Comparison of ENCODE assay signal across 17 cellular contexts in genomic region chr9:92713528-92713927, GRCh38. TPM values are rescaled to one million over a fixed set of nuclear protein-coding genes. Genes with fewer than 3 reads are reported as not detected.
DNase-seq lines count a peak whose midpoint lies in the region; ATAC-seq, FAIRE-seq and TF ChIP-seq lines count a peak whose summit lies in the region.
"Had no signal": no experiment of that assay in that cellular context is flagged by ENCODE, and none has a peak within 500 bp of the region (broad histone marks: within the 10 kb centered on the region; RNA-seq: fewer than 3 reads in every experiment).

No MANE protein-coding gene starts in this region.

- TF ChIP-seq CTCF in CD4-positive, alpha-beta T cell (IDR thresholded peaks at IDR 0.05) = no peak
- TF ChIP-seq CTCF in kidney (IDR thresholded peaks at IDR 0.05; ENCODE audit: borderline replicate concordance, extremely low read depth, insufficient read depth) = no peak

- ATAC-seq in CD4-positive, alpha-beta T cell (ENCODE audit: poor library complexity) = no peak
- ATAC-seq in T-helper 17 cell (no peak), GM19395 (IDR thresholded peaks at IDR 0.05; ENCODE audit: unreplicated experiment) (no peak), GM19035 (IDR thresholded peaks at IDR 0.05; ENCODE audit: unreplicated experiment) (no peak)

- H2AK5ac ChIP-seq in neuronal stem cell (ENCODE audit: low read depth, low read length) = no peak overlapping the region

- POLR2A ChIA-PET in activated CD4-positive, alpha-beta memory T cell treated with anti-CD3 and anti-CD28 coated beads, Interleukin-2, amount 10 ng/mL, durations not matched to agents 7 days and 5 days (lab: Charles Lee) = interaction anchor here (2.1 kb wide), 1 partner anchor 43 kb away, joined by 7 read pairs; the partner anchor contains the start of gene IPPK
- POLR2A ChIA-PET in activated CD4-positive, alpha-beta memory T cell treated with anti-CD3 and anti-CD28 coated beads for 36 hours (lab: Charles Lee) = no interaction called here
- POLR2A ChIA-PET in CD4-positive, alpha-beta T cell (lab: Charles Lee) = interaction anchor here (2.1 kb wide), 1 partner anchor 43 kb away, joined by 10 read pairs; the partner anchor contains the start of gene IPPK

- H3K27ac Mint-ChIP-seq in activated CD4-positive, alpha-beta memory T cell treated with anti-CD3 and anti-CD28 coated beads, Interleukin-2, amount 10 ng/mL, durations not matched to agents 7 days and 5 days = peak overlapping the region; percentile 89
- H3K27ac Mint-ChIP-seq in activated CD4-positive, alpha-beta memory T cell treated with anti-CD3 and anti-CD28 coated beads for 36 hours = no peak overlapping the region
- peak overlapping the region; percentile 82 for H3K27ac Mint-ChIP-seq in CD4-positive, alpha-beta T cell
- H3K27ac Mint-ChIP-seq in T-helper 17 cell = peak overlapping the region; percentile 14

- H2BK120ac ChIP-seq in neuronal stem cell (ENCODE audit: low read depth, low read length) = no peak overlapping the region

- H3K9me3 Mint-ChIP-seq in activated CD4-positive, alpha-beta memory T cell treated with anti-CD3 and anti-CD28 coated beads, Interleukin-2, amount 10 ng/mL, durations not matched to agents 7 days and 5 days = no peaks in the 10 kb centered on the region
- H3K9me3 Mint-ChIP-seq in activated CD4-positive, alpha-beta memory T cell treated with anti-CD3 and anti-CD28 coated beads for 36 hours = no peaks in the 10 kb centered on the region
- no peaks in the 10 kb centered on the region for H3K9me3 Mint-ChIP-seq in CD4-positive, alpha-beta T cell
- H3K9me3 Mint-ChIP-seq: H9 had no signal

- no peak overlapping the region for H3K14ac ChIP-seq in neuronal stem cell (ENCODE audit: low read length)

- no peak for DNase-seq in activated CD4-positive, alpha-beta memory T cell treated with anti-CD3 and anti-CD28 coated beads, Interleukin-2, amount 10 ng/mL, durations not matched to agents 7 days and 5 days
- DNase-seq in activated CD4-positive, alpha-beta memory T cell treated with anti-CD3 and anti-CD28 coated beads for 36 hours = no peak
- DNase-seq in CD4-positive, alpha-beta T cell = no peak
- DNase-seq in T-helper 17 cell (no peak), neuronal stem cell (ENCODE audit: low spot score) (no peak), kidney (no peak)
- DNase-seq: DMS153, EL, H9, Karpas-422, NCI-H1930, NCI-H2171, NCI-H446 treated with DMSO at 0.1 percent for 48 hours, NCI-H748 treated with DMSO at 0.1 percent for 48 hours, SHP77 had no signal

- no peak overlapping the region for H2AFZ ChIP-seq in neuronal stem cell (ENCODE audit: low read length)

- no peak overlapping the region for H4K91ac ChIP-seq in neuronal stem cell (ENCODE audit: low read depth, low read length, poor library complexity)

- H3K18ac ChIP-seq in neuronal stem cell (ENCODE audit: low read length) = no peak overlapping the region

- H3K4me1 ChIP-seq in neuronal stem cell (ENCODE audit: control insufficient read depth in 2 of 2, insufficient read depth in 1 of 2, low read depth in 1 of 2, low read length in 2 of 2) = no peaks in the 10 kb centered on the region
- no peaks in the 10 kb centered on the region for H3K4me1 ChIP-seq in kidney (ENCODE audit: control insufficient read depth in 1 of 2, insufficient read depth in 1 of 2, low read depth in 1 of 2, low read length in 2 of 2)

- no peak overlapping the region for H2BK15ac ChIP-seq in neuronal stem cell (ENCODE audit: low read length)

- H3K4me2 ChIP-seq in neuronal stem cell (ENCODE audit: insufficient read depth, low read length, poor library complexity, severe bottlenecking) = no peak overlapping the region

- no peak overlapping the region for H3K23ac ChIP-seq in neuronal stem cell (ENCODE audit: low read depth, low read length, poor library complexity)

- H3K4ac ChIP-seq in neuronal stem cell (ENCODE audit: low read length) = no peak overlapping the region

- H3K27me3 ChIP-seq in CD4-positive, alpha-beta T cell (ENCODE audit: control insufficient read depth, insufficient read depth, low read length) = no peaks in the 10 kb centered on the region
- no peaks in the 10 kb centered on the region for H3K27me3 ChIP-seq in neuronal stem cell (ENCODE audit: control insufficient read depth in 3 of 3, insufficient read depth in 3 of 3, low read depth in 1 of 3, low read length in 3 of 3)

- no peak overlapping the region for H4K8ac ChIP-seq in neuronal stem cell (ENCODE audit: low read depth, low read length)

- no peaks in the 10 kb centered on the region for H3K27me3 Mint-ChIP-seq in activated CD4-positive, alpha-beta memory T cell treated with anti-CD3 and anti-CD28 coated beads, Interleukin-2, amount 10 ng/mL, durations not matched to agents 7 days and 5 days
- no peaks in the 10 kb centered on the region for H3K27me3 Mint-ChIP-seq in activated CD4-positive, alpha-beta memory T cell treated with anti-CD3 and anti-CD28 coated beads for 36 hours
- H3K27me3 Mint-ChIP-seq in CD4-positive, alpha-beta T cell = no peaks in the 10 kb centered on the region
- no peaks in the 10 kb centered on the region for H3K27me3 Mint-ChIP-seq in T-helper 17 cell

- intact Hi-C loops in activated CD4-positive, alpha-beta memory T cell treated with anti-CD3 and anti-CD28 coated beads for 36 hours (cut with micrococcal nuclease) = no loop called here
- intact Hi-C loops in CD4-positive, alpha-beta T cell (cut with DNase I, micrococcal nuclease) = no loop called here
- intact Hi-C loops in kidney (cut with DNase I) = no loop called here

- peaks cover 58% of the 10 kb centered on the region for H3K36me3 Mint-ChIP-seq in activated CD4-positive, alpha-beta memory T cell treated with anti-CD3 and anti-CD28 coated beads, Interleukin-2, amount 10 ng/mL, durations not matched to agents 7 days and 5 days (ENCODE audit: low read depth)
- H3K36me3 Mint-ChIP-seq in activated CD4-positive, alpha-beta memory T cell treated with anti-CD3 and anti-CD28 coated beads for 36 hours = peaks cover 22% of the 10 kb centered on the region
- peaks cover 85% of the 10 kb centered on the region for H3K36me3 Mint-ChIP-seq in CD4-positive, alpha-beta T cell (ENCODE audit: low read depth)
- no peaks in the 10 kb centered on the region for H3K36me3 Mint-ChIP-seq in T-helper 17 cell (ENCODE audit: low read depth)

- H3K4me1 Mint-ChIP-seq in activated CD4-positive, alpha-beta memory T cell treated with anti-CD3 and anti-CD28 coated beads, Interleukin-2, amount 10 ng/mL, durations not matched to agents 7 days and 5 days = peaks cover 47% of the 10 kb centered on the region
- H3K4me1 Mint-ChIP-seq in activated CD4-positive, alpha-beta memory T cell treated with anti-CD3 and anti-CD28 coated beads for 36 hours (ENCODE audit: low read depth) = peaks cover 22% of the 10 kb centered on the region
- H3K4me1 Mint-ChIP-seq in CD4-positive, alpha-beta T cell (ENCODE audit: low read depth) = peaks cover 28% of the 10 kb centered on the region
- H3K4me1 Mint-ChIP-seq in T-helper 17 cell = peaks cover 28% of the 10 kb centered on the region
- H3K4me1 Mint-ChIP-seq: H9 had no signal

- H3K9ac ChIP-seq in neuronal stem cell (ENCODE audit: low read depth, low read length, poor library complexity) (no peak overlapping the region), kidney (ENCODE audit: low read length in 2 of 2) (no peak overlapping the region)

- CTCF ChIA-PET in activated CD4-positive, alpha-beta memory T cell treated with anti-CD3 and anti-CD28 coated beads, Interleukin-2, amount 10 ng/mL, durations not matched to agents 7 days and 5 days (lab: Charles Lee) = interaction anchor here (0.6 to 1.9 kb wide), 4 partner anchors 31 to 78 kb away, joined by 3 to 7 read pairs (median 6); partner anchors contain the start of gene BICD2
- CTCF ChIA-PET in activated CD4-positive, alpha-beta memory T cell treated with anti-CD3 and anti-CD28 coated beads for 36 hours (lab: Charles Lee) = interaction anchor here (1.2 to 9.0 kb wide), 2 partner anchors 78 to 573 kb away, joined by 5 to 111 read pairs; no protein-coding TSS in a partner anchor
- CTCF ChIA-PET in CD4-positive, alpha-beta T cell (lab: Charles Lee) = interaction anchor here (1.2 kb wide), 1 partner anchor 77 kb away, joined by 3 read pairs; no protein-coding TSS in a partner anchor

- no peak overlapping the region for H3K27ac ChIP-seq in CD4-positive, alpha-beta T cell (ENCODE audit: low read depth, low read length)
- H3K27ac ChIP-seq in neuronal stem cell (replicated peaks; ENCODE audit: low read length) (no peak overlapping the region), kidney (ENCODE audit: low read depth in 2 of 2, low read length in 2 of 2) (no peak overlapping the region)

- H3K9me3 ChIP-seq in CD4-positive, alpha-beta T cell (ENCODE audit: control insufficient read depth, low read length) = no peaks in the 10 kb centered on the region
- H3K9me3 ChIP-seq in T-helper 17 cell (ENCODE audit: control insufficient read depth, low read length, poor library complexity, severe bottlenecking) = no peaks in the 10 kb centered on the region
- H3K9me3 ChIP-seq in neuronal stem cell (replicated peaks in 1 of 2; ENCODE audit: control insufficient read depth in 2 of 2, insufficient read depth in 1 of 2, low read depth in 1 of 2, low read length in 2 of 2) = no peaks in the 10 kb centered on the region
- H3K9me3 ChIP-seq in kidney (ENCODE audit: control insufficient read depth in 1 of 2, low read length in 2 of 2) = no peaks in the 10 kb centered on the region

- peak overlapping the region; percentile 34 for H2BK5ac ChIP-seq in neuronal stem cell (ENCODE audit: low read length)

- H3K4me3 Mint-ChIP-seq in activated CD4-positive, alpha-beta memory T cell treated with anti-CD3 and anti-CD28 coated beads, Interleukin-2, amount 10 ng/mL, durations not matched to agents 7 days and 5 days = no peak overlapping the region
- no peak overlapping the region for H3K4me3 Mint-ChIP-seq in activated CD4-positive, alpha-beta memory T cell treated with anti-CD3 and anti-CD28 coated beads for 36 hours
- no peak overlapping the region for H3K4me3 Mint-ChIP-seq in CD4-positive, alpha-beta T cell
- no peak overlapping the region for H3K4me3 Mint-ChIP-seq in T-helper 17 cell
- H3K4me3 Mint-ChIP-seq: H9 had no signal

- H3K36me3 ChIP-seq in neuronal stem cell (replicated peaks in 1 of 2; ENCODE audit: control insufficient read depth in 2 of 2, insufficient read depth in 2 of 2, low read length in 2 of 2) (peaks cover 52 to 96% of the 10 kb centered on the region in 2 donors), kidney (ENCODE audit: control insufficient read depth in 1 of 2, insufficient read depth in 2 of 2, low read length in 2 of 2) (peaks cover 41 to 62% of the 10 kb centered on the region in 2 donors)

- no peaks in the 10 kb centered on the region for H3K79me1 ChIP-seq in neuronal stem cell (ENCODE audit: low read depth, low read length)

- no peak overlapping the region for H2BK12ac ChIP-seq in neuronal stem cell (ENCODE audit: low read length)

- no CpG with 5 or more reads among the region's 15 CpGs for WGBS in neuronal stem cell (ENCODE audit: extremely low coverage in 2 of 2, insufficient read length in 2 of 2, insufficient replicate concordance in 1 of 2), 2 donors

- H3K4me3 ChIP-seq in neuronal stem cell (ENCODE audit: low read length in 2 of 2) (no peak overlapping the region), kidney (ENCODE audit: low read length in 2 of 2) (no peak overlapping the region)

- no peak for FAIRE-seq in kidney (lab: Jason Lieb, UNC)

RNA-seq across cellular contexts. Expression of gene IPPK, which starts 43.6 kb away (rescaled TPM):
- total RNA-seq in activated CD4-positive, alpha-beta memory T cell treated with anti-CD3 and anti-CD28 coated beads, Interleukin-2, amount 10 ng/mL, durations not matched to agents 7 days and 5 days = 10 to 100 TPM; 11.4 to 11.5 TPM
- total RNA-seq in activated CD4-positive, alpha-beta memory T cell treated with anti-CD3 and anti-CD28 coated beads for 36 hours = 10 to 100 TPM; 10.8 to 11.0 TPM
- total RNA-seq in CD4-positive, alpha-beta T cell = 1 to 10 TPM; 4.0 to 4.4 TPM
- total RNA-seq in T-helper 17 cell = 1 to 10 TPM; 6.3 to 7.1 TPM
- polyA plus RNA-seq in neuronal stem cell (2013, experiment 1 of 2) = 4.8 TPM
- polyA plus RNA-seq in neuronal stem cell (2013, experiment 2 of 2) = 4.2 TPM
- 7.3 TPM for total RNA-seq in kidney
- polyA plus RNA-seq in kidney (ENCODE audit: insufficient read depth, low read depth, low replicate concordance) = 10.2 TPM

RNA-seq across cellular contexts. Expression of gene BICD2, which starts 51.1 kb away (rescaled TPM):
- total RNA-seq in activated CD4-positive, alpha-beta memory T cell treated with anti-CD3 and anti-CD28 coated beads, Interleukin-2, amount 10 ng/mL, durations not matched to agents 7 days and 5 days = 10 to 100 TPM; 27.0 to 28.2 TPM
- 10 to 100 TPM; 16.5 to 17.2 TPM for total RNA-seq in activated CD4-positive, alpha-beta memory T cell treated with anti-CD3 and anti-CD28 coated beads for 36 hours
- total RNA-seq in CD4-positive, alpha-beta T cell = 10 to 100 TPM; 14.1 to 14.9 TPM
- total RNA-seq in T-helper 17 cell (10 to 100 TPM; 22.9 to 34.0 TPM), kidney (25.2 TPM)
- 13.6 TPM for polyA plus RNA-seq in neuronal stem cell (2013, experiment 1 of 2)
- 14.2 TPM for polyA plus RNA-seq in neuronal stem cell (2013, experiment 2 of 2)
- polyA plus RNA-seq in kidney (ENCODE audit: insufficient read depth, low read depth, low replicate concordance) = 10.0 TPM
